11 cellular contexts compared by ENCODE assay signal in genomic region chr1:3598051-3598471, GRCh38. TPM values are rescaled to one million over a fixed set of nuclear protein-coding genes. Genes with fewer than 3 reads are reported as not detected.
DNase-seq lines count a peak whose midpoint lies in the region; ATAC-seq, FAIRE-seq and TF ChIP-seq lines count a peak whose summit lies in the region.
"Had no signal": no experiment of that assay in that cellular context is flagged by ENCODE, and none has a peak within 500 bp of the region (broad histone marks: within the 10 kb centered on the region; RNA-seq: fewer than 3 reads in every experiment).

No MANE protein-coding gene starts in this region.

- peak overlapping the region; percentile 54 for H3K27ac ChIP-seq in BLaER1
- H3K27ac ChIP-seq in H1 (ENCODE audit: low read depth, low read length), result no peak overlapping the region
- no peak overlapping the region for H3K27ac ChIP-seq in naive thymus-derived CD4-positive, alpha-beta T cell (ENCODE audit: low read depth, low read length)
- no peak overlapping the region for H3K27ac ChIP-seq in adrenal gland

- no peaks in the 10 kb centered on the region for H3K79me2 ChIP-seq in H1 (ENCODE audit: control insufficient read depth in 1 of 2, insufficient read depth in 2 of 2, low read length in 2 of 2)

- 82% methylated on average over 25 of the region's 25 CpGs; no CpG with 5 or more reads in 1 of the 2 experiments for WGBS in H1 (ENCODE audit: extremely low coverage in 1 of 2, insufficient coverage in 1 of 2, insufficient read length in 1 of 2, insufficient replicate concordance in 2 of 2, low coverage in 1 of 2, low lambda C conversion rate in 2 of 2, missing lambda C conversion rate in 1 of 2), 2 experiments
- 14 to 42% (median 38%) methylated on average over 3 to 25 of the region's 25 CpGs for WGBS in adrenal gland, 4 donors

- peak overlapping the region; percentile 12 for H3K56ac ChIP-seq in H1 (replicated peaks; ENCODE audit: insufficient read length, low read depth, low read length)

- no peak overlapping the region for H4K5ac ChIP-seq in H1 (ENCODE audit: insufficient read length, low read depth, low read length)

- DNase-seq in HPDE6-E6E7 (ENCODE audit: extremely low spot score) (peak; percentile 50), H1 (ENCODE audit: low read depth in 1 of 2, low spot score in 2 of 2) (no peak), NCI-H2171 treated with DMSO at 0.1 percent for 48 hours (lab: John Stamatoyannopoulos, UW) (no peak), urothelium cell line (ENCODE audit: low spot score) (no peak), adrenal gland (no peak)
- no peak for DNase-seq in naive thymus-derived CD4-positive, alpha-beta T cell

- H3K9me3 ChIP-seq in BLaER1 (no peaks in the 10 kb centered on the region), H1 (ENCODE audit: insufficient read depth in 2 of 2, low read depth in 1 of 2, low read length in 1 of 2) (no peaks in the 10 kb centered on the region), adrenal gland (replicated peaks in 1 of 3) (no peaks in the 10 kb centered on the region)
- no peaks in the 10 kb centered on the region for H3K9me3 ChIP-seq in naive thymus-derived CD4-positive, alpha-beta T cell (ENCODE audit: control insufficient read depth in 2 of 3, low read length in 3 of 3)
- H3K9me3 ChIP-seq: SK-N-SH had no signal

- H3K4me3 ChIP-seq in BLaER1, result peak overlapping the region; percentile 35; the same call in 1 of the 2 replicates
- H3K4me3 ChIP-seq in H1 (ENCODE audit: extremely low read depth in 1 of 4, insufficient read depth in 2 of 4, low read depth in 3 of 4, low read length in 4 of 4), result no peak overlapping the region
- peak overlapping the region; percentile 37 for H3K4me3 ChIP-seq in naive thymus-derived CD4-positive, alpha-beta T cell (ENCODE audit: low read length)
- H3K4me3 ChIP-seq in adrenal gland, result no peak overlapping the region

- H3K36me3 ChIP-seq in BLaER1 (peaks cover 34% of the 10 kb centered on the region), H1 (ENCODE audit: control insufficient read depth in 2 of 4, insufficient read depth in 4 of 4, low read length in 3 of 4) (no peaks in the 10 kb centered on the region), adrenal gland (replicated peaks in 1 of 2) (no peaks in the 10 kb centered on the region)
- no peaks in the 10 kb centered on the region for H3K36me3 ChIP-seq in naive thymus-derived CD4-positive, alpha-beta T cell (ENCODE audit: control insufficient read depth in 2 of 3, insufficient read depth in 3 of 3, low read length in 3 of 3)

- no peak overlapping the region for H3K4ac ChIP-seq in H1 (replicated peaks; ENCODE audit: insufficient read length, low read depth, low read length)

- H3K79me1 ChIP-seq in H1 (ENCODE audit: low read depth, low read length), result 0 out of 2 replicates have a peak, but pooled peaks cover 2% of the 10 kb centered on the region

- H2BK120ac ChIP-seq in H1 (replicated peaks; ENCODE audit: low read depth, low read length), result peak overlapping the region; percentile 72

- peak overlapping the region; percentile 60; the same call in 1 of the 2 replicates for H3K18ac ChIP-seq in H1 (ENCODE audit: extremely low read depth, low read length)

- H3K4me1 ChIP-seq in BLaER1 (peaks cover 98% of the 10 kb centered on the region), H1 (replicated peaks in 1 of 4; ENCODE audit: control insufficient read depth in 3 of 4, insufficient read depth in 4 of 4, low read length in 3 of 4) (peaks cover 0 to 28% (median 20%) of the 10 kb centered on the region in 4 experiments; a peak in 6 of 7 replicates), adrenal gland (replicated peaks in 1 of 2) (peaks cover 0 to 9% of the 10 kb centered on the region in 2 donors)
- peaks cover 7 to 29% of the 10 kb centered on the region in 2 donors for H3K4me1 ChIP-seq in naive thymus-derived CD4-positive, alpha-beta T cell (ENCODE audit: control insufficient read depth in 2 of 2, insufficient read depth in 2 of 2, low read length in 2 of 2)

- no peak for TF ChIP-seq RAD21 in H1 (IDR thresholded peaks at IDR 0.05 in 1 of 2, conservative IDR thresholded peaks at IDR 0.05 in 1 of 2; ENCODE audit: low read depth in 2 of 2, low read length in 2 of 2)

- H3K27ac Mint-ChIP-seq in naive thymus-derived CD4-positive, alpha-beta T cell, result peak overlapping the region in 7 of 9 donors; percentile 75 to 91 (median 83)

- H3K4me2 ChIP-seq in BLaER1 (peak overlapping the region; percentile 91), H1 (ENCODE audit: insufficient read depth in 1 of 2, low read depth in 2 of 2, low read length in 2 of 2) (no peak overlapping the region)
- H3K4me2 ChIP-seq: SK-N-SH had no signal

- no peak overlapping the region for H2BK12ac ChIP-seq in H1 (ENCODE audit: low read depth, low read length)

- TF ChIP-seq CTCF in H1 (IDR thresholded peaks at IDR 0.05; ENCODE audit: control extremely low read depth in 1 of 3, insufficient read depth in 1 of 3, low read depth in 1 of 3, low read length in 3 of 3) (no peak), adrenal gland (IDR thresholded peaks at IDR 0.05) (no peak)

- no peak for ATAC-seq in naive thymus-derived CD4-positive, alpha-beta T cell
- no peak for ATAC-seq in GM21528 (IDR thresholded peaks at IDR 0.05; ENCODE audit: low FRiP score, unreplicated experiment)

- H3K27me3 ChIP-seq in BLaER1 (no peaks in the 10 kb centered on the region), H1 (replicated peaks in 1 of 4; ENCODE audit: control insufficient read depth in 3 of 4, extremely low read depth in 1 of 4, insufficient read depth in 3 of 4, low read length in 3 of 4) (no peaks in the 10 kb centered on the region), adrenal gland (peaks cover 4% of the 10 kb centered on the region)
- H3K27me3 ChIP-seq in naive thymus-derived CD4-positive, alpha-beta T cell (ENCODE audit: control insufficient read depth in 2 of 2, insufficient read depth in 2 of 2, low read length in 2 of 2), result no peaks in the 10 kb centered on the region

- H3K9ac ChIP-seq in BLaER1, result peak overlapping the region; percentile 21; the same call in 1 of the 2 replicates
- no peak overlapping the region for H3K9ac ChIP-seq in H1 (replicated peaks in 1 of 4; ENCODE audit: extremely low read depth in 1 of 4, low read depth in 3 of 4, low read length in 3 of 4)
- H3K9ac ChIP-seq: SK-N-SH had no signal

- no peak overlapping the region for H2AFZ ChIP-seq in H1 (ENCODE audit: low read length)

- intact Hi-C loops in naive thymus-derived CD4-positive, alpha-beta T cell (cut with micrococcal nuclease), result no loop called here
- intact Hi-C loops in adrenal gland (cut with DNase I), result no loop called here

- POLR2A ChIA-PET in H1 (lab: Charles Lee; ENCODE audit: partially characterized antibody), result interaction anchor here (0.9 to 2.0 kb wide), 3 partner anchors 10 to 48 kb away, joined by 3 to 8 read pairs (median 4); no protein-coding TSS in a partner anchor
- POLR2A ChIA-PET in naive thymus-derived CD4-positive, alpha-beta T cell (lab: Charles Lee), result interaction anchor here (0.8 to 1.6 kb wide), 2 partner anchors 12 to 23 kb away, joined by 3 to 5 read pairs; no protein-coding TSS in a partner anchor

- no peak overlapping the region for H2BK15ac ChIP-seq in H1 (ENCODE audit: low read length)

- H3K23ac ChIP-seq in H1 (ENCODE audit: insufficient read length), result no peak overlapping the region

- peak overlapping the region; percentile 53 for H4K91ac ChIP-seq in H1 (replicated peaks; ENCODE audit: insufficient read length, low read length)

- no peak overlapping the region; the same call in 1 of the 2 replicates for H4K8ac ChIP-seq in H1 (ENCODE audit: extremely low read depth, insufficient read depth, low read length)

- H3K14ac ChIP-seq in H1 (ENCODE audit: insufficient read length), result no peak overlapping the region

- 0 out of 2 replicates have a peak overlapping the region, but pooled peaks have one; percentile 48 for H2BK20ac ChIP-seq in H1 (ENCODE audit: low read length)

- no peaks in the 10 kb centered on the region for H3K9me3 Mint-ChIP-seq in naive thymus-derived CD4-positive, alpha-beta T cell

- FAIRE-seq in H1 (lab: Jason Lieb, UNC) (no peak), urothelium cell line (lab: Jason Lieb, UNC) (no peak)
- FAIRE-seq: colon had no signal

- CTCF ChIA-PET in H1 (lab: Charles Lee; ENCODE audit: partially characterized antibody), result interaction anchor here (0.7 to 4.8 kb wide), 8 partner anchors 8 to 126 kb away, joined by 3 to 35 read pairs (median 4); no protein-coding TSS in a partner anchor
- CTCF ChIA-PET in naive thymus-derived CD4-positive, alpha-beta T cell (lab: Charles Lee), result interaction anchor here (0.8 kb wide), 1 partner anchor 17 kb away, joined by 3 read pairs; no protein-coding TSS in a partner anchor

- H3K36me3 Mint-ChIP-seq in naive thymus-derived CD4-positive, alpha-beta T cell, result no peaks in the 10 kb centered on the region

- H3K4me3 Mint-ChIP-seq in naive thymus-derived CD4-positive, alpha-beta T cell, result peak overlapping the region in 9 of 10 donors; percentile 72 to 94 (median 83)

- TF ChIP-seq EP300 in H1 (IDR thresholded peaks at IDR 0.05; ENCODE audit: borderline replicate concordance in 1 of 2, low read depth in 2 of 2, low read length in 2 of 2), result no peak

- no peaks in the 10 kb centered on the region for H3K23me2 ChIP-seq in H1 (ENCODE audit: low read depth, low read length)

- peaks cover 9 to 18% (median 14%) of the 10 kb centered on the region in 7 donors for H3K4me1 Mint-ChIP-seq in naive thymus-derived CD4-positive, alpha-beta T cell

- peaks cover 89% of the 10 kb centered on the region for H4K20me1 ChIP-seq in BLaER1
- no peaks in the 10 kb centered on the region for H4K20me1 ChIP-seq in H1 (replicated peaks in 1 of 2; ENCODE audit: control insufficient read depth in 1 of 2, insufficient read depth in 2 of 2, low read length in 2 of 2)

- TF ChIP-seq POLR2A in H1 (IDR thresholded peaks at IDR 0.05; ENCODE audit: control extremely low read depth in 1 of 2, low read depth in 2 of 2, low read length in 2 of 2) (no peak), adrenal gland (IDR thresholded peaks at IDR 0.05) (no peak)

- H3K27me3 Mint-ChIP-seq in naive thymus-derived CD4-positive, alpha-beta T cell, result peaks cover 0 to 2% (median 0%) of the 10 kb centered on the region in 5 donors

- peak overlapping the region; percentile 82; the same call in 1 of the 2 replicates for H2BK5ac ChIP-seq in H1 (ENCODE audit: low read depth, low read length)

- no peak overlapping the region for H2AK5ac ChIP-seq in H1 (ENCODE audit: low read depth, low read length)

RNA-seq across cellular contexts. Expression of gene MEGF6, which starts 13.2 kb away (rescaled TPM):
- total RNA-seq in H1 (2021; fragmentation: NEBNext Ultra II Directional; extraction: Animal tissue kit (Norgen Biotek cat#: 25700)), result 13.2 and 14.8 TPM in 2 replicates
- polyA plus RNA-seq in H1 (2011; rRNA removed) (4.1 and 9.5 TPM in 2 replicates), adrenal gland (10 to 100 TPM in 2 of 3 donors, under 1 TPM in 1; 0.15 to 29.2 (median 16.2) TPM)
- polyA plus RNA-seq in H1 (2011; cell fraction: cytosol; rRNA removed), result 7.8 TPM
- polyA plus RNA-seq in H1 (2011; cell fraction: nucleus; rRNA removed), result 88.4 TPM
- polyA plus RNA-seq in H1 (2012, experiment 1 of 2), result 7.4 to 14.6 TPM (median 10.8 TPM) in 4 replicates
- 1.4 TPM for polyA plus RNA-seq in H1 (2012, experiment 2 of 2)
- 4.9 TPM for polyA plus RNA-seq in H1 (2013, experiment 1 of 2)
- 4.4 TPM for polyA plus RNA-seq in H1 (2013, experiment 2 of 2)
- 1.7 and 3.0 TPM in 2 replicates for polyA minus RNA-seq in H1 (2011; rRNA and poly(A)+ RNA removed)
- 9.0 TPM for polyA minus RNA-seq in H1 (2011; cell fraction: cytosol; rRNA and poly(A)+ RNA removed)
- polyA minus RNA-seq in H1 (2011; cell fraction: nucleus; rRNA and poly(A)+ RNA removed), result 24.4 TPM
- 100 to 1,000 TPM in 2 of 5 experiments, 10 to 100 TPM in 3; 14.6 to 209 (median 81.3) TPM for total RNA-seq in naive thymus-derived CD4-positive, alpha-beta T cell
- 10 to 100 TPM in 1 of 2 donors, 1 to 10 TPM in 1; 1.9 to 10.1 TPM for polyA plus RNA-seq in naive thymus-derived CD4-positive, alpha-beta T cell
- total RNA-seq in adrenal gland, result 10 to 100 TPM in 3 of 8 donors, 1 to 10 TPM in 5; 2.6 to 12.5 (median 8.2) TPM

RNA-seq across cellular contexts. Expression of gene TPRG1L, which starts 26.8 kb away (rescaled TPM):
- total RNA-seq in H1 (2021; fragmentation: NEBNext Ultra II Directional; extraction: Animal tissue kit (Norgen Biotek cat#: 25700)), result 21.7 and 22.2 TPM in 2 replicates
- 19.8 and 22.3 TPM in 2 replicates for polyA plus RNA-seq in H1 (2011; rRNA removed)
- 21.1 TPM for polyA plus RNA-seq in H1 (2011; cell fraction: cytosol; rRNA removed)
- 10.8 TPM for polyA plus RNA-seq in H1 (2011; cell fraction: nucleus; rRNA removed)
- polyA plus RNA-seq in H1 (2012, experiment 1 of 2), result 17.4 to 21.5 TPM (median 21.1 TPM) in 4 replicates
- 23.7 TPM for polyA plus RNA-seq in H1 (2012, experiment 2 of 2)
- 13.6 TPM for polyA plus RNA-seq in H1 (2013, experiment 1 of 2)
- polyA plus RNA-seq in H1 (2013, experiment 2 of 2), result 13.7 TPM
- polyA minus RNA-seq in H1 (2011; rRNA and poly(A)+ RNA removed), result 15.2 and 19.2 TPM in 2 replicates
- 15.5 TPM for polyA minus RNA-seq in H1 (2011; cell fraction: cytosol; rRNA and poly(A)+ RNA removed)
- polyA minus RNA-seq in H1 (2011; cell fraction: nucleus; rRNA and poly(A)+ RNA removed), result 6.6 TPM
- 10 to 100 TPM; 15.6 to 61.4 (median 37.8) TPM for total RNA-seq in naive thymus-derived CD4-positive, alpha-beta T cell
- 10 to 100 TPM; 44.0 to 47.9 TPM for polyA plus RNA-seq in naive thymus-derived CD4-positive, alpha-beta T cell
- total RNA-seq in adrenal gland, result 10 to 100 TPM; 21.6 to 52.1 (median 44.4) TPM
- 10 to 100 TPM; 15.8 to 49.7 (median 20.6) TPM for polyA plus RNA-seq in adrenal gland

RNA-seq across cellular contexts. Expression of gene WRAP73, which starts 51.8 kb away (rescaled TPM):
- total RNA-seq in H1 (2021; fragmentation: NEBNext Ultra II Directional; extraction: Animal tissue kit (Norgen Biotek cat#: 25700)), result 29.7 and 30.3 TPM in 2 replicates
- polyA plus RNA-seq in H1 (2011; rRNA removed) (50.7 and 66.4 TPM in 2 replicates), adrenal gland (10 to 100 TPM in 2 of 3 donors, 1 to 10 TPM in 1; 8.2 to 29.6 (median 22.8) TPM)
- 54.2 TPM for polyA plus RNA-seq in H1 (2011; cell fraction: cytosol; rRNA removed)
- polyA plus RNA-seq in H1 (2011; cell fraction: nucleus; rRNA removed), result 183 TPM
- 29.1 to 37.1 TPM (median 32.3 TPM) in 4 replicates for polyA plus RNA-seq in H1 (2012, experiment 1 of 2)
- 26.5 TPM for polyA plus RNA-seq in H1 (2012, experiment 2 of 2)
- 23.2 TPM for polyA plus RNA-seq in H1 (2013, experiment 1 of 2)
- 21.4 TPM for polyA plus RNA-seq in H1 (2013, experiment 2 of 2)
- polyA minus RNA-seq in H1 (2011; rRNA and poly(A)+ RNA removed), result 32.3 and 34.3 TPM in 2 replicates
- polyA minus RNA-seq in H1 (2011; cell fraction: cytosol; rRNA and poly(A)+ RNA removed), result 25.3 TPM
- polyA minus RNA-seq in H1 (2011; cell fraction: nucleus; rRNA and poly(A)+ RNA removed), result 44.8 TPM
- 10 to 100 TPM; 28.1 to 42.0 (median 36.3) TPM for total RNA-seq in naive thymus-derived CD4-positive, alpha-beta T cell
- polyA plus RNA-seq in naive thymus-derived CD4-positive, alpha-beta T cell, result 10 to 100 TPM; 25.5 to 37.4 TPM
- 10 to 100 TPM in 7 of 8 donors, 1 to 10 TPM in 1; 5.1 to 22.6 (median 18.1) TPM for total RNA-seq in adrenal gland

RNA-seq across cellular contexts. Expression of gene TP73, which starts 54.3 kb away (rescaled TPM):
- total RNA-seq in H1 (2021; fragmentation: NEBNext Ultra II Directional; extraction: Animal tissue kit (Norgen Biotek cat#: 25700)), result 2.9 and 3.1 TPM in 2 replicates
- polyA plus RNA-seq in H1 (2011; rRNA removed) (2.6 and 4.2 TPM in 2 replicates), adrenal gland (under 1 TPM; 0.03 to 0.13 (median 0.08) TPM)
- 1.3 TPM for polyA plus RNA-seq in H1 (2011; cell fraction: cytosol; rRNA removed)
- 8.4 TPM for polyA plus RNA-seq in H1 (2011; cell fraction: nucleus; rRNA removed)
- polyA plus RNA-seq in H1 (2012, experiment 1 of 2), result 1.2 to 3.8 TPM (median 2.8 TPM) in 4 replicates
- polyA plus RNA-seq in H1 (2012, experiment 2 of 2), result 1.3 TPM
- polyA plus RNA-seq in H1 (2013, experiment 1 of 2), result 2.1 TPM
- 2.3 TPM for polyA plus RNA-seq in H1 (2013, experiment 2 of 2)
- 1.9 and 3.5 TPM in 2 replicates for polyA minus RNA-seq in H1 (2011; rRNA and poly(A)+ RNA removed)
- polyA minus RNA-seq in H1 (2011; cell fraction: cytosol; rRNA and poly(A)+ RNA removed), result 3.4 TPM
- 6.7 TPM for polyA minus RNA-seq in H1 (2011; cell fraction: nucleus; rRNA and poly(A)+ RNA removed)
- total RNA-seq in naive thymus-derived CD4-positive, alpha-beta T cell, result 1 to 10 TPM in 1 of 5 experiments, under 1 TPM in 2, not detected in 2; 0.15 to 2.4 (median 0.45) TPM
- under 1 TPM; 0.03 to 0.15 TPM for polyA plus RNA-seq in naive thymus-derived CD4-positive, alpha-beta T cell
- under 1 TPM in 2 of 8 donors, not detected in 6; 0.15 to 0.18 TPM for total RNA-seq in adrenal gland
- total RNA-seq: skeletal muscle tissue had no signal

Comparison
In these comparisons a context has a peak if more than half of its experiments do, and no peak if none do; other contexts are left out.
1. H3K4me3 ChIP-seq: peak in BLaER1 (single experiment) and naive thymus-derived CD4-positive, alpha-beta T cell (single experiment); none in H1 (0 of 4) and adrenal gland (0 of 4).